1 cellular context compared by ENCODE assay signal in genomic region chr2:134173338-134174016, GRCh38.
TF ChIP-seq lines count a peak whose summit lies in the region.

No MANE protein-coding gene starts in this region.

TF ChIP-seq in GM23338, 12 proteins besides CTCF, POLR2A, EP300 and RAD21 (continued from another document):
- TF ChIP-seq ZNF462 (CRISPR knock-in tag; IDR thresholded peaks at IDR 0.05) (no peak), REST (IDR thresholded peaks at IDR 0.05; ENCODE audit: unreplicated experiment) (no peak), ZNF114 (CRISPR knock-in tag; IDR thresholded peaks at IDR 0.05) (no peak), STAT1 (IDR thresholded peaks at IDR 0.05; ENCODE audit: unreplicated experiment) (no peak), EZH2 (IDR thresholded peaks at IDR 0.05; ENCODE audit: low read depth, unreplicated experiment) (no peak), CREB1 (CRISPR knock-in tag; IDR thresholded peaks at IDR 0.05; ENCODE audit: low read depth) (no peak), ZNF331 (CRISPR knock-in tag; IDR thresholded peaks at IDR 0.05; ENCODE audit: low read depth) (no peak), POLR2AphosphoS5 (IDR thresholded peaks at IDR 0.05; ENCODE audit: low read depth) (no peak), ETS1 (IDR thresholded peaks at IDR 0.05) (no peak)
TF ChIP-seq in GM23338: peak in this region for 0.
